7 cellular contexts compared by ENCODE assay signal in the genomic region with DNA sequence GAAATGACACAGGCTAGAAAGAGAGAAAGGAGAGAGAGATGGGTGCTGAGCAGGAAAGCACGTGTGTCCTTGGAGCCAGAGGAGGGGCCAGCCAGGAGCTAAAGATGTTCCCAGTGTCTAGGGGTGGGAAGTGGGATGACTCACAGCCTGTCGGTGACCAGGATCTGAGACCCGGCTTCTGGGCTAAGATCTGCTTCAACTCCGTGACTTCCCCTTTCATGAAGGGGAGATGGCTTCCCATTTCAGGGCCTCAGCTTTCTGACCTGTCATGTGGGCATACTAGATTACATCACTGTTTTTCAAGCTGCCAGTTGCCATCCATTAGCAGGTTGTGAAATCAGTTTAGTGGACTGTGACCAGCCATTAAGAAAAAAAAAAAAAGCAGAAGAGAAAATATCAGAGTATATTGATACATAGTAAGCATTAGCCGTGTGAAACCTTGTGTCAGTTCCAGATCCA. TPM values are rescaled to one million over a fixed set of nuclear protein-coding genes. Genes with fewer than 3 reads are reported as not detected.
DNase-seq lines count a peak whose midpoint lies in the region; ATAC-seq lines count a peak whose summit lies in the region.

No MANE protein-coding gene starts in this region.

- H3K4me1 ChIP-seq in adipocyte (ENCODE audit: control insufficient read depth, insufficient read depth, low read length), result peaks cover 19% of the 10 kb centered on the region

- H3K4me3 ChIP-seq in adipocyte (ENCODE audit: low read length), result no peak overlapping the region

- H3K36me3 ChIP-seq in adipocyte (ENCODE audit: control insufficient read depth, insufficient read depth, low read length, severe bottlenecking), result no peaks in the 10 kb centered on the region

- no peaks in the 10 kb centered on the region for H3K9me3 ChIP-seq in adipocyte (ENCODE audit: control insufficient read depth, low read length)

- peaks cover 9% of the 10 kb centered on the region for H3K27me3 ChIP-seq in adipocyte (replicated peaks; ENCODE audit: control insufficient read depth, insufficient read depth, low read length)

- DNase-seq in adipocyte (ENCODE audit: low read depth), result peak; percentile 19
- peak; percentile 52 for DNase-seq in mucosa of gallbladder (ENCODE audit: low spot score)
- no peak for DNase-seq in SHP77 treated with DMSO at 0.1 percent for 48 hours (lab: John Stamatoyannopoulos, UW)
- no peak for DNase-seq in stimulated activated CD4-positive, alpha-beta T cell treated with anti-CD3 and anti-CD28 coated beads, Interleukin-12 subunit alpha, Interleukin-12 subunit beta, amount 100 ng/mL, for 4 hours
- no peak for DNase-seq in T-helper 9 cell

- peak; percentile 92 for ATAC-seq in GM19452 (IDR thresholded peaks at IDR 0.05; ENCODE audit: unreplicated experiment)
- peak; percentile 80 for ATAC-seq in HG03520 (IDR thresholded peaks at IDR 0.05; ENCODE audit: unreplicated experiment)

- H3K9ac ChIP-seq in adipocyte (ENCODE audit: low read length), result no peak overlapping the region

RNA-seq across cellular contexts. Expression of a gene that starts 5.4 kb away (rescaled TPM):
- 1.4 TPM for total RNA-seq in mucosa of gallbladder

Comparison
In these comparisons a context has a peak if more than half of its experiments do, and no peak if none do; other contexts are left out.
1. DNase-seq: peak in adipocyte (single experiment) and mucosa of gallbladder (single experiment); none in SHP77 treated with DMSO at 0.1 percent for 48 hours (single experiment), stimulated activated CD4-positive, alpha-beta T cell treated with anti-CD3 and anti-CD28 coated beads, Interleukin-12 subunit alpha, Interleukin-12 subunit beta, amount 100 ng/mL, for 4 hours (single experiment) and T-helper 9 cell (single experiment).